8 cellular contexts compared by ENCODE assay signal in the genomic region with DNA sequence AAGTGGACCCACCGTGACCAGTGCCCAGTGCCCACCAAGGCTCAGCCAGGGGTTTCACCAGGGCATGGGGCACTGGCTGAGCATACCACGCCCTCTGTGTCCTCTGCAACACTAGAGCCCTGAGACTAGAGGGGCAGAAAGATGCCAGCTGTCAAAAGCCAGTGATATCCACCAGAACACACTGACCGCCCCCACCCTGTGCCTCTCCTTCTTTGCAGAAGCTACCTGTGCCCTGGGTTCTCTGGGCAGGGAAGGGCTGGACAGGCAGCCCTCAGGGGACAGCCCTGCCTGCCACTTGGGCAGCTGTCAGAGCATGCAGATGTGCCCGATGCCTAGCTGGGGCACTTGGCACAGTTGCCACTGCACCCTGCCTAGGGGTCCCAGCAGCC. TPM values are rescaled to one million over a fixed set of nuclear protein-coding genes. Genes with fewer than 3 reads are reported as not detected.
DNase-seq lines count a peak whose midpoint lies in the region; TF ChIP-seq lines count a peak whose summit lies in the region.

No MANE protein-coding gene starts in this region.

- no peak overlapping the region for H2BK12ac ChIP-seq in trophoblast cell (ENCODE audit: low read length)

- peaks cover 4% of the 10 kb centered on the region for H3K9me3 Mint-ChIP-seq in T-helper 1 cell treated with Interleukin-12 subunit alpha and Interleukin-12 subunit beta and Interleukin-4 antibody, amounts not matched to agents 30 μg/mL and 1 μg/mL, for 36 hours

- H3K4me2 ChIP-seq in trophoblast cell (ENCODE audit: low read length) = peak overlapping the region; percentile 66

- DNase-seq in GM06990 (ENCODE audit: extremely low read depth, insufficient read length) = no peak
- no peak for DNase-seq in fibroblast of mammary gland (ENCODE audit: low read depth)
- no peak for DNase-seq in trophoblast cell
- no peak for DNase-seq in DMS 273 (lab: John Stamatoyannopoulos, UW; ENCODE audit: unreplicated experiment)
- no peak for DNase-seq in occipital lobe (lab: John Stamatoyannopoulos, UW)
- DNase-seq in amygdala (lab: John Stamatoyannopoulos, UW) = no peak
- DNase-seq in NCI-H1417 treated with DMSO at 0.1 percent for 48 hours (lab: John Stamatoyannopoulos, UW) = no peak

- H3K79me1 ChIP-seq in trophoblast cell (ENCODE audit: low read length) = peaks cover 8% of the 10 kb centered on the region

- H2BK120ac ChIP-seq in trophoblast cell (ENCODE audit: insufficient read depth, low read length, poor library complexity) = no peak overlapping the region

- H3K23ac ChIP-seq in trophoblast cell (ENCODE audit: low read length) = no peak overlapping the region

- H3K14ac ChIP-seq in trophoblast cell (ENCODE audit: low read length) = no peak overlapping the region

- H3K36me3 Mint-ChIP-seq in T-helper 1 cell treated with Interleukin-12 subunit alpha and Interleukin-12 subunit beta and Interleukin-4 antibody, amounts not matched to agents 30 μg/mL and 1 μg/mL, for 36 hours (ENCODE audit: low read depth) = peaks cover 18% of the 10 kb centered on the region

- H2AK5ac ChIP-seq in trophoblast cell (ENCODE audit: low read length) = no peak overlapping the region

- peak overlapping the region; percentile 96 for H3K4me3 Mint-ChIP-seq in T-helper 1 cell treated with Interleukin-12 subunit alpha and Interleukin-12 subunit beta and Interleukin-4 antibody, amounts not matched to agents 30 μg/mL and 1 μg/mL, for 36 hours

- H3K27ac Mint-ChIP-seq in T-helper 1 cell treated with Interleukin-12 subunit alpha and Interleukin-12 subunit beta and Interleukin-4 antibody, amounts not matched to agents 30 μg/mL and 1 μg/mL, for 36 hours = peak overlapping the region; percentile 93

- no peak overlapping the region for H2AFZ ChIP-seq in trophoblast cell (ENCODE audit: insufficient read depth, low read length, poor library complexity)

- TF ChIP-seq CTCF in GM06990 (IDR thresholded peaks at IDR 0.05; ENCODE audit: insufficient read depth, low read length, poor library complexity, severe bottlenecking) (no peak), fibroblast of mammary gland (conservative IDR thresholded peaks at IDR 0.05; ENCODE audit: control insufficient read depth, insufficient read depth, low read depth, low read length) (no peak)

- no peak overlapping the region for H4K91ac ChIP-seq in trophoblast cell (ENCODE audit: low read depth, low read length)

- H3K4me1 Mint-ChIP-seq in T-helper 1 cell treated with Interleukin-12 subunit alpha and Interleukin-12 subunit beta and Interleukin-4 antibody, amounts not matched to agents 30 μg/mL and 1 μg/mL, for 36 hours (ENCODE audit: low read depth) = peaks cover 60% of the 10 kb centered on the region

- H3K36me3 ChIP-seq in GM06990 (ENCODE audit: control insufficient read depth, insufficient read depth, low read length) (no peaks in the 10 kb centered on the region), trophoblast cell (ENCODE audit: control insufficient read depth in 1 of 2, insufficient read depth in 2 of 2, low read length in 2 of 2) (no peaks in the 10 kb centered on the region)

- H4K12ac ChIP-seq in trophoblast cell (ENCODE audit: low read depth, low read length) = no peak overlapping the region

- H3K79me2 ChIP-seq in trophoblast cell (ENCODE audit: control insufficient read depth, insufficient read depth, low read length, poor library complexity) = peaks cover 2% of the 10 kb centered on the region

- peaks cover 7 to 12% of the 10 kb centered on the region in 2 experiments for H3K4me1 ChIP-seq in trophoblast cell (ENCODE audit: control insufficient read depth in 1 of 2, insufficient read depth in 2 of 2, low read length in 2 of 2)

- no peak overlapping the region for H2BK5ac ChIP-seq in trophoblast cell (ENCODE audit: low read depth, low read length, poor library complexity)

- H3K9me3 ChIP-seq in trophoblast cell (ENCODE audit: insufficient read depth, low read depth, low read length) = peaks cover 3% of the 10 kb centered on the region

- no peak overlapping the region for H3K4ac ChIP-seq in trophoblast cell (ENCODE audit: low read depth, low read length)

- H3K27ac ChIP-seq in trophoblast cell (ENCODE audit: low read depth, low read length) = no peak overlapping the region

- no peaks in the 10 kb centered on the region for H3K27me3 Mint-ChIP-seq in T-helper 1 cell treated with Interleukin-12 subunit alpha and Interleukin-12 subunit beta and Interleukin-4 antibody, amounts not matched to agents 30 μg/mL and 1 μg/mL, for 36 hours (ENCODE audit: low read depth)

- WGBS in trophoblast cell (ENCODE audit: extremely low coverage, insufficient coverage, insufficient read length) = no CpG with 5 or more reads among the region's 4 CpGs

- H3K27me3 ChIP-seq in GM06990 (replicated peaks; ENCODE audit: control insufficient read depth, insufficient read depth, low read length) (no peaks in the 10 kb centered on the region), trophoblast cell (ENCODE audit: insufficient read depth, low read length) (peaks cover 3% of the 10 kb centered on the region)

- H4K8ac ChIP-seq in trophoblast cell (ENCODE audit: low read depth, low read length) = no peak overlapping the region

- no peak overlapping the region for H3K9ac ChIP-seq in trophoblast cell (ENCODE audit: low read length)

- H3K4me3 ChIP-seq in GM06990 (replicated peaks; ENCODE audit: low read depth, low read length) (peak overlapping the region; percentile 75), fibroblast of mammary gland (ENCODE audit: control insufficient read depth, low read depth, low read length) (peak overlapping the region; percentile 51), trophoblast cell (ENCODE audit: low read depth, low read length) (no peak overlapping the region)

- H3K18ac ChIP-seq in trophoblast cell (ENCODE audit: low read length) = no peak overlapping the region

RNA-seq across cellular contexts. Expression of a gene that starts 0.5 kb away (rescaled TPM):
- 38.2 and 43.6 TPM in 2 replicates for polyA plus RNA-seq in trophoblast cell (2013)
- total RNA-seq in occipital lobe = 8.1 TPM

RNA-seq across cellular contexts. Expression of a gene that starts 53.2 kb away (rescaled TPM):
- 0.01 and 0.03 TPM in 2 replicates for polyA plus RNA-seq in trophoblast cell (2013)
- under 0.01 TPM for total RNA-seq in occipital lobe
